ENCODE assay signal across 7 cellular contexts in genomic region chr4:138451264-138451663, GRCh38.
"Had no signal": no experiment of that assay in that cellular context is flagged by ENCODE, and none has a peak within 500 bp of the region (broad histone marks: within the 10 kb centered on the region; RNA-seq: fewer than 3 reads in every experiment).

No MANE protein-coding gene starts in this region.

- H3K36me3 Mint-ChIP-seq: IgD-negative memory B cell had no signal

- H3K4me3 Mint-ChIP-seq: GM23338, H9, IgD-negative memory B cell had no signal

- H3K9me3 Mint-ChIP-seq: GM23338, H9 had no signal

- DNase-seq: H9, HCEC 1CT had no signal

- H3K27ac Mint-ChIP-seq: GM23338, H9, IgD-negative memory B cell had no signal

- H3K27ac ChIP-seq: HL-60 had no signal

- H3K27me3 Mint-ChIP-seq: IgD-negative memory B cell had no signal

- ATAC-seq: GM23338, HepG2, K562 had no signal

- H3K4me3 ChIP-seq: GM23338, K562 had no signal

- H3K4me1 Mint-ChIP-seq: IgD-negative memory B cell had no signal
